ENCODE assay signal across 9 cellular contexts in the genomic region with DNA sequence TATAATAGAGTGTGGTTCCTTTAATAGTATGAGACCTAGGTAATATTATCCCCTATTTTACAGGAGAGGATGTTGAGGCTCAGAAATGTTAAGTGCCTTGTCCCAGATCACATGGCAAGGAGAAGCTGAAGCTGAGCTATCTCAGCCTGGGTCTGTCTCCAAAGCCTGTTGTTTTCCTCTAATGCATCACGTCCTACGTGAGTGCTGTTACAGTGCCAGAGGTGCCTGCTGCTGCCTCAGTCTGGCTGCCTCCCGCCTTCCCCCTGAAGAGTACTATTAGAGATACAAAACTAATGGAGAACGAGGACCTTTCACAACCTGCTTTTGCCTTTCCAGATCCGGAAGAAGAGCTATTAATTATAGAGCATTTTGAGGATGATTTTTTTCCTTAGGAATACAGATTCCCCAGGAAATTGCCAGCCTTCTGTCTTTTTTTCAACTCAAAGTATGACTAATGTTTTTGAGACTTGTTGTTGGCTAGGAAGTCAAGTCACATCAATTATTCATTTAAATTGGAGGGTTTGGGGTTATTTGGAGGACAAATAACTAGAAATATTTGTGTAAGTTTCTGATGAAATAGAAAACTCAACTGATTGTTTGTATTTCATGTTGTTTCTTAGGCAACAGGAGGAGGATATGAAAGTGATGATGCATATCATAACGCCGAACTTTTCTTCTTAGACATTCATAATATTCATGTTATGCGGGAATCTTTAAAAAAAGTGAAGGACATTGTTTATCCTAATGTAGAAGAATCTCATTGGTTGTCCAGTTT. TPM values are rescaled to one million over a fixed set of nuclear protein-coding genes. Genes with fewer than 3 reads are reported as not detected.
A peak's percentile ranks its signal among the peaks of the same experiment; 100 is the strongest.
DNase-seq lines count a peak whose midpoint lies in the region; ATAC-seq and TF ChIP-seq lines count a peak whose summit lies in the region.
"Had no signal": no experiment of that assay in that cellular context is flagged by ENCODE, and none has a peak within 500 bp of the region (broad histone marks: within the 10 kb centered on the region; RNA-seq: fewer than 3 reads in every experiment).

No MANE protein-coding gene starts in this region.

- peak; percentile 63 for DNase-seq in EH (ENCODE audit: low read depth)
- peak; percentile 10 for DNase-seq in NCI-H2029 treated with DMSO at 0.1 percent for 48 hours (lab: John Stamatoyannopoulos, UW)
- peak; percentile 74 for DNase-seq in fibroblast of mammary gland (ENCODE audit: low read depth)
- peak; percentile 9 for DNase-seq in renal cortical epithelial cell (ENCODE audit: low read depth)
- no peak for DNase-seq in GM19238 (ENCODE audit: insufficient read length, low spot score)
- no peak for DNase-seq in NCI-H2081 treated with DMSO at 0.1 percent for 48 hours (lab: John Stamatoyannopoulos, UW)
- DNase-seq: activated CD8-positive, alpha-beta memory T cell treated with anti-CD3 and anti-CD28 coated beads, Interleukin-2, amount 50 U/mL, for 4 hours; stimulated activated naive CD4-positive, alpha-beta T cell treated with Interleukin-2 at 50 U/mL for 16 hours had no signal

- no peak overlapping the region for H3K4me3 ChIP-seq in fibroblast of mammary gland (ENCODE audit: control insufficient read depth, low read depth, low read length)

- ATAC-seq in HG02852 (IDR thresholded peaks at IDR 0.05; ENCODE audit: unreplicated experiment): no peak

- no peak for TF ChIP-seq CTCF in fibroblast of mammary gland (conservative IDR thresholded peaks at IDR 0.05; ENCODE audit: control insufficient read depth, insufficient read depth, low read depth, low read length)

RNA-seq across cellular contexts. Expression of a gene that starts 43.9 kb away (rescaled TPM):
- 22.6 and 34.4 TPM in 2 replicates for total RNA-seq in renal cortical epithelial cell

Comparison
In these comparisons a context has a peak if more than half of its experiments do, and no peak if none do; other contexts are left out.
1. DNase-seq: peak in EH (single experiment), NCI-H2029 treated with DMSO at 0.1 percent for 48 hours (single experiment), fibroblast of mammary gland (single experiment) and renal cortical epithelial cell (single experiment); none in GM19238 (single experiment) and NCI-H2081 treated with DMSO at 0.1 percent for 48 hours (single experiment).